ENCODE assay signal across 1 cellular context in the genomic region with DNA sequence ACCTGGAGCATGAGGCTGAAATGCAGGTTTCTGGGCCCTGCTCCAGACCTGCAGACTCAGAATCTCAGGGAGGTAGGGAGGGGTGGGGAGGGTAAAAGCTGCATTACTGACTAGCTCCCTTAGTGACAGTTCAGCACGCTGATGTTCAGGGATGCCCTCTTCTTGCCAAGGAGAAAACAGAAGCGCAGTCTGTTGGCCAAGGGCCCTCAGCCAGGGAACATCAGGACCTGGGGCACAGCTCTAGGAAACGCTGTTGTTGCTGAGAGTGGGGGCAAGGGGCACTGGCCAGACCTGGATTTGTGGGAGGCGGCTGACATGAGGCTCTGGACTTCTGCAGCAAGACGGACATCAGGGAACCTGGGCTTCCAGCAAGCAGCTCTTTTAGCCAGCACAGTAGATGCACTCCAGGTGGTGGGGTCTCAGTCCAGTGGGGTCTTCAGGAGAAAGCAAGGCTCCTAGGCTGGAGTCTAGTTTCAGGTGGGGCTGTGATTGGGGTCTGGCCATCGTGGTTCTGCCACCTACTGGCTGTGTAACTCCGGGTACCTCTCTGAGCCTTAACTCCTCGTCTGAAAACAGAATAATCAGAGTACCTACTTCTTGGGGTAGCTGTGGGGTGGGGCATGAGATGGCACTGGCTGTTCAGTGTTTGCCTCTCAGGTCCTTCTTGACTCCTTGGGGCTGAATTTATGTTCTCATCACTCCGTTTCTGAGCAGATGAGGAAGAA.
TF ChIP-seq lines count a peak whose summit lies in the region.

No MANE protein-coding gene starts in this region.

TF ChIP-seq in GM12891, 5 proteins besides CTCF, POLR2A, EP300 and RAD21:
- no peak for TF ChIP-seq TAF1 (IDR thresholded peaks at IDR 0.05; ENCODE audit: low read depth, low read length)
- TF ChIP-seq POU2F2 (IDR thresholded peaks at IDR 0.05; ENCODE audit: low read depth, low read length) = no peak
- no peak for TF ChIP-seq POLR2AphosphoS5 (IDR thresholded peaks at IDR 0.05; ENCODE audit: low read depth, low read length)
- TF ChIP-seq SPI1 (IDR thresholded peaks at IDR 0.05; ENCODE audit: low read depth, low read length) = no peak
- TF ChIP-seq PAX5 (IDR thresholded peaks at IDR 0.05; ENCODE audit: insufficient read depth, low read length, severe bottlenecking) = no peak
TF ChIP-seq in GM12891: peak in this region for 0.
